In genomic region chr1:2788506-2789163, GRCh38 we compare ENCODE assay signal across 22 cellular contexts. TPM values are rescaled to one million over a fixed set of nuclear protein-coding genes. Genes with fewer than 3 reads are reported as not detected.
DNase-seq lines count a peak whose midpoint lies in the region; ATAC-seq and TF ChIP-seq lines count a peak whose summit lies in the region.
"Had no signal": no experiment of that assay in that cellular context is flagged by ENCODE, and none has a peak within 500 bp of the region (broad histone marks: within the 10 kb centered on the region; RNA-seq: fewer than 3 reads in every experiment).

No MANE protein-coding gene starts in this region.

- H3K27ac Mint-ChIP-seq in activated T-cell treated with anti-CD3 and anti-CD28 coated beads, Interleukin-2, amount 50 U/mL, for 72 hours = no peak overlapping the region
- H3K27ac Mint-ChIP-seq: activated CD8-positive, alpha-beta T cell treated with anti-CD3 and anti-CD28 coated beads for 36 hours; dendritic cell treated with granulocyte-macrophage colony-stimulating factor and Interleukin-4, amounts not matched to agents 40 ng/mL and 50 ng/mL, for 4 days; HFFc6; nephron had no signal

- H3K4me3 Mint-ChIP-seq in activated T-cell treated with anti-CD3 and anti-CD28 coated beads, Interleukin-2, amount 50 U/mL, for 72 hours = peak overlapping the region; percentile 15 to 31
- H3K4me3 Mint-ChIP-seq: activated CD8-positive, alpha-beta T cell treated with anti-CD3 and anti-CD28 coated beads for 36 hours; activated T-helper 1 cell treated with anti-CD3 and anti-CD28 coated beads, Interleukin-12 subunit alpha, Interleukin-12 subunit beta, Interleukin-2, Interleukin-4 antibody, amounts not matched to agents 30 ng/mL and 10 ng/mL and 1 ng/mL, durations not matched to agents 14 hours and 24 hours and 36 hours; dendritic cell treated with granulocyte-macrophage colony-stimulating factor and Interleukin-4, amounts not matched to agents 40 ng/mL and 50 ng/mL, for 4 days; HFFc6; nephron had no signal

- no peak for DNase-seq in activated T-cell treated with anti-CD3 and anti-CD28 coated beads, Interleukin-2, amount 50 U/mL, for 72 hours
- DNase-seq in activated T-cell treated with anti-CD3 and anti-CD28 coated beads for 4 hours (no peak), WERI-Rb-1 (peak; percentile 6), osteoblast (ENCODE audit: insufficient read length, low spot score, missing footprints) (peak; percentile 72), thyroid gland (no peak), NCI-H1436 (lab: John Stamatoyannopoulos, UW) (no peak)
- no peak for DNase-seq in stimulated activated CD4-positive, alpha-beta T cell treated with anti-CD3 and anti-CD28 coated beads, Interleukin-2, amount 100 ng/mL, for 48 hours
- DNase-seq: BE2C; Calu3; HFFc6; KG1; NCI-H146; NCI-H524 treated with DMSO at 0.1 percent for 48 hours; SK-N-SH; stimulated activated CD4-positive, alpha-beta T cell treated with anti-CD3 and anti-CD28 coated beads, Interleukin-2, amount 100 ng/mL, for 24 hours; stimulated activated naive CD4-positive, alpha-beta T cell had no signal

- H3K4me1 Mint-ChIP-seq in activated T-cell treated with anti-CD3 and anti-CD28 coated beads, Interleukin-2, amount 50 U/mL, for 72 hours (ENCODE audit: low read depth) = no peaks in the 10 kb centered on the region
- H3K4me1 Mint-ChIP-seq: nephron had no signal

- no peak overlapping the region for H2AFZ ChIP-seq in osteoblast (ENCODE audit: low read length)

- TF ChIP-seq POLR2A in thyroid gland (IDR thresholded peaks at IDR 0.05) = no peak

- H3K4me1 ChIP-seq in BLaER1 (peaks cover 20% of the 10 kb centered on the region), osteoblast (ENCODE audit: insufficient read depth, low read length) (no peaks in the 10 kb centered on the region), thyroid gland (no peaks in the 10 kb centered on the region)
- H3K4me1 ChIP-seq: BE2C had no signal

- H3K4me2 ChIP-seq in BLaER1 (peak overlapping the region; percentile 56), osteoblast (ENCODE audit: insufficient read depth, low read length) (no peak overlapping the region)
- H3K4me2 ChIP-seq: SK-N-SH had no signal

- H3K4me3 ChIP-seq in BLaER1 (no peak overlapping the region), WERI-Rb-1 (ENCODE audit: low read depth, low read length) (no peak overlapping the region), osteoblast (ENCODE audit: insufficient read depth, low read length) (no peak overlapping the region), thyroid gland (replicated peaks in 1 of 3) (no peak overlapping the region)
- H3K4me3 ChIP-seq: tibial nerve had no signal

- peaks cover 2 to 5% of the 10 kb centered on the region in 2 donors for H3K36me3 Mint-ChIP-seq in activated T-cell treated with anti-CD3 and anti-CD28 coated beads, Interleukin-2, amount 50 U/mL, for 72 hours (ENCODE audit: insufficient read depth in 2 of 2)

- TF ChIP-seq CTCF in WERI-Rb-1 (IDR thresholded peaks at IDR 0.05; ENCODE audit: low read depth, low read length) = no peak
- TF ChIP-seq CTCF in osteoblast (IDR thresholded peaks at IDR 0.05; ENCODE audit: extremely low read depth, low read depth, low read length) = no peak
- TF ChIP-seq CTCF in thyroid gland (IDR thresholded peaks at IDR 0.05) = no peak

- H3K9me3 ChIP-seq in BLaER1 (peaks cover 42% of the 10 kb centered on the region), WERI-Rb-1 (ENCODE audit: severe bottlenecking) (peaks cover 6% of the 10 kb centered on the region), osteoblast (ENCODE audit: low read depth, low read length) (no peaks in the 10 kb centered on the region), thyroid gland (no peaks in the 10 kb centered on the region)
- H3K9me3 ChIP-seq: BE2C, SK-N-SH had no signal

- peak overlapping the region; percentile 68; the same call in 1 of the 2 replicates for H3K27ac ChIP-seq in BLaER1
- H3K27ac ChIP-seq in WERI-Rb-1 = no peak overlapping the region
- H3K27ac ChIP-seq in osteoblast (ENCODE audit: low read depth, low read length) = no peak overlapping the region
- H3K27ac ChIP-seq in thyroid gland = no peak overlapping the region
- H3K27ac ChIP-seq: tibial nerve had no signal

- ATAC-seq in activated T-cell treated with anti-CD3 and anti-CD28 coated beads, Interleukin-2, amount 50 U/mL, for 72 hours (replicated peaks in 1 of 2) = no peak
- ATAC-seq: activated CD8-positive, alpha-beta T cell treated with anti-CD3 and anti-CD28 coated beads for 36 hours had no signal

- intact Hi-C loops in thyroid gland (cut with DNase I) = no loop called here

- H3K9ac ChIP-seq in BLaER1 = no peak overlapping the region
- H3K9ac ChIP-seq: SK-N-SH had no signal

- H3K79me2 ChIP-seq in osteoblast (ENCODE audit: insufficient read depth, low read length) = no peaks in the 10 kb centered on the region

- 53 to 56% methylated on average over 19 of the region's 19 CpGs for WGBS in thyroid gland, 2 donors

- peaks cover 2 to 5% of the 10 kb centered on the region in 2 donors for H3K9me3 Mint-ChIP-seq in activated T-cell treated with anti-CD3 and anti-CD28 coated beads, Interleukin-2, amount 50 U/mL, for 72 hours

- H3K27me3 Mint-ChIP-seq in activated T-cell treated with anti-CD3 and anti-CD28 coated beads, Interleukin-2, amount 50 U/mL, for 72 hours (ENCODE audit: low read depth) = peaks cover 41% of the 10 kb centered on the region

- H4K20me1 ChIP-seq in BLaER1 (no peaks in the 10 kb centered on the region), osteoblast (ENCODE audit: insufficient read depth, low read length) (no peaks in the 10 kb centered on the region)

- H3K36me3 ChIP-seq in BLaER1 = no peaks in the 10 kb centered on the region
- H3K36me3 ChIP-seq in WERI-Rb-1 = no peaks in the 10 kb centered on the region
- no peaks in the 10 kb centered on the region for H3K36me3 ChIP-seq in osteoblast (ENCODE audit: insufficient read depth, low read length)
- no peaks in the 10 kb centered on the region for H3K36me3 ChIP-seq in thyroid gland
- H3K36me3 ChIP-seq: BE2C, tibial nerve had no signal

- no peaks in the 10 kb centered on the region for H3K27me3 ChIP-seq in BLaER1
- H3K27me3 ChIP-seq in WERI-Rb-1 (ENCODE audit: insufficient read depth, low read depth, severe bottlenecking) = peaks cover 84% of the 10 kb centered on the region
- no peaks in the 10 kb centered on the region for H3K27me3 ChIP-seq in osteoblast (ENCODE audit: insufficient read depth, low read length)
- H3K27me3 ChIP-seq in thyroid gland = no peaks in the 10 kb centered on the region
- H3K27me3 ChIP-seq: BE2C had no signal

RNA-seq across cellular contexts. Expression of gene TTC34, which starts 12.9 kb away (rescaled TPM):
- under 1 TPM; 0.43 to 0.88 TPM for total RNA-seq in activated T-cell treated with anti-CD3 and anti-CD28 coated beads, Interleukin-2, amount 50 U/mL, for 72 hours
- total RNA-seq in osteoblast (0.29 and 0.36 TPM in 2 replicates), thyroid gland (1 to 10 TPM in 3 of 4 donors, under 1 TPM in 1; 0.81 to 2.2 (median 1.9) TPM)

Comparison
In these comparisons a context has a peak if more than half of its experiments do, and no peak if none do; other contexts are left out.
1. DNase-seq: peak in WERI-Rb-1 (single experiment) and osteoblast (single experiment); none in activated T-cell treated with anti-CD3 and anti-CD28 coated beads, Interleukin-2, amount 50 U/mL, for 72 hours (0 of 2), activated T-cell treated with anti-CD3 and anti-CD28 coated beads for 4 hours (single experiment), thyroid gland (0 of 2), NCI-H1436 (single experiment) and stimulated activated CD4-positive, alpha-beta T cell treated with anti-CD3 and anti-CD28 coated beads, Interleukin-2, amount 100 ng/mL, for 48 hours (0 of 2).